Comparison of ENCODE assay signal across 1 cellular context in genomic region chr17:39045948-39046679, GRCh38.
TF ChIP-seq lines count a peak whose summit lies in the region.

No MANE protein-coding gene starts in this region.

TF ChIP-seq in WTC11, 78 proteins besides CTCF, POLR2A, EP300 and RAD21 (continued from another document):
- no peak for TF ChIP-seq AFF4 (CRISPR knock-in tag; IDR thresholded peaks at IDR 0.05; ENCODE audit: borderline replicate concordance)
- TF ChIP-seq HMGA2 (CRISPR knock-in tag; IDR thresholded peaks at IDR 0.05), result no peak
- TF ChIP-seq CREM (CRISPR knock-in tag; IDR thresholded peaks at IDR 0.05), result no peak
- TF ChIP-seq ELF4 (CRISPR knock-in tag; IDR thresholded peaks at IDR 0.05; ENCODE audit: low read depth), result no peak
- no peak for TF ChIP-seq FOXJ3 (CRISPR knock-in tag; IDR thresholded peaks at IDR 0.05; ENCODE audit: borderline replicate concordance)
- no peak for TF ChIP-seq E2F4 (CRISPR knock-in tag; IDR thresholded peaks at IDR 0.05; ENCODE audit: borderline replicate concordance, low read depth)
- TF ChIP-seq SMAD4 (CRISPR knock-in tag; IDR thresholded peaks at IDR 0.05), result no peak
- TF ChIP-seq E2F5 (CRISPR knock-in tag; IDR thresholded peaks at IDR 0.05), result no peak
